7 cellular contexts compared by ENCODE assay signal in genomic region chr17:75352079-75352569, GRCh38. TPM values are rescaled to one million over a fixed set of nuclear protein-coding genes. Genes with fewer than 3 reads are reported as not detected.
DNase-seq lines count a peak whose midpoint lies in the region; ATAC-seq and TF ChIP-seq lines count a peak whose summit lies in the region.

No MANE protein-coding gene starts in this region.

- no peak overlapping the region for H3K56ac ChIP-seq in H9 (ENCODE audit: insufficient read length, low read depth, low read length)

- H4K91ac ChIP-seq in H9 (ENCODE audit: insufficient read length, low read depth, low read length) = no peak overlapping the region

- peaks cover 7% of the 10 kb centered on the region; the same call in 1 of the 2 replicates for H3K79me2 ChIP-seq in H9 (ENCODE audit: insufficient read depth, low read length)

- no peak overlapping the region for H3T11ph ChIP-seq in H9 (ENCODE audit: low read length)

- peak; percentile 83 for ATAC-seq in foreskin keratinocyte

- H3K4me1 Mint-ChIP-seq in H9 = peaks cover 38 to 44% of the 10 kb centered on the region in 2 experiments

- H3K23ac ChIP-seq in H9 (ENCODE audit: insufficient read length, low read depth, low read length) = no peak overlapping the region

- peak overlapping the region in 1 of 2 experiments; percentile 55; a peak in 2 of 5 replicates for H3K4me3 Mint-ChIP-seq in H9

- H2BK20ac ChIP-seq in H9 (ENCODE audit: low read depth, low read length, poor library complexity, severe bottlenecking) = no peak overlapping the region

- H3K27me3 ChIP-seq in H9 (ENCODE audit: insufficient read depth, low read length) = no peaks in the 10 kb centered on the region
- no peaks in the 10 kb centered on the region for H3K27me3 ChIP-seq in NT2/D1 (ENCODE audit: insufficient read depth, insufficient read length)
- H3K27me3 ChIP-seq in foreskin keratinocyte = no peaks in the 10 kb centered on the region
- no peaks in the 10 kb centered on the region for H3K27me3 ChIP-seq in sigmoid colon

- TF ChIP-seq CTCF in H9 (conservative IDR thresholded peaks at IDR 0.05) = no peak
- TF ChIP-seq CTCF in foreskin keratinocyte (conservative IDR thresholded peaks at IDR 0.05) = no peak
- TF ChIP-seq CTCF in sigmoid colon (IDR thresholded peaks at IDR 0.05) = no peak

- H3K27ac ChIP-seq in H9 (ENCODE audit: insufficient read length, low read depth, low read length) = peak overlapping the region; percentile 51
- H3K27ac ChIP-seq in foreskin keratinocyte = no peak overlapping the region
- H3K27ac ChIP-seq in sigmoid colon = peak overlapping the region in 3 of 4 donors; percentile 14 to 28 (median 25)

- no peak overlapping the region for H2BK15ac ChIP-seq in H9 (ENCODE audit: low read depth, low read length)

- no peak overlapping the region for H2AK5ac ChIP-seq in H9 (ENCODE audit: insufficient read length, low read length)

- no peak overlapping the region for H2AFZ ChIP-seq in H9 (ENCODE audit: low read length)

- no peak overlapping the region for H4K5ac ChIP-seq in H9 (ENCODE audit: insufficient read length, low read depth, low read length)

- no peak overlapping the region for H4K8ac ChIP-seq in H9 (replicated peaks; ENCODE audit: insufficient read length, low read depth, low read length)

- no peaks in the 10 kb centered on the region for H3K9me3 ChIP-seq in H9 (ENCODE audit: control insufficient read depth, low read depth, low read length)
- H3K9me3 ChIP-seq in NT2/D1 (ENCODE audit: insufficient read depth, low read length) = no peaks in the 10 kb centered on the region
- H3K9me3 ChIP-seq in sigmoid colon = no peaks in the 10 kb centered on the region

- no peaks in the 10 kb centered on the region for H3K27me3 Mint-ChIP-seq in H9 (ENCODE audit: low read depth)

- H3K4me2 ChIP-seq in H9 (ENCODE audit: insufficient read depth, insufficient read length, low read length) = peak overlapping the region; percentile 23

- no peak overlapping the region for H3K4me3 ChIP-seq in NT2/D1 (ENCODE audit: insufficient read length, low read depth)
- no peak overlapping the region for H3K4me3 ChIP-seq in sigmoid colon

- H2BK5ac ChIP-seq in H9 (ENCODE audit: insufficient read length, low read length) = no peak overlapping the region

- peaks cover 9 to 18% (median 11%) of the 10 kb centered on the region in 3 experiments for H3K36me3 Mint-ChIP-seq in H9 (ENCODE audit: insufficient read depth in 1 of 3, low read depth in 3 of 3)

- peaks cover 8% of the 10 kb centered on the region in 2 experiments; a peak in 3 of 5 replicates for H3K9me3 Mint-ChIP-seq in H9

- no peak for TF ChIP-seq EP300 in sigmoid colon (IDR thresholded peaks at IDR 0.05)

- no peaks in the 10 kb centered on the region for H3K23me2 ChIP-seq in H9 (ENCODE audit: insufficient read length, low read depth, low read length, poor library complexity, severe bottlenecking)

- no peak overlapping the region for H3K9ac ChIP-seq in H9 (ENCODE audit: extremely low read depth, insufficient read length, low read length)
- no peak overlapping the region for H3K9ac ChIP-seq in NT2/D1 (ENCODE audit: insufficient read length, low read depth)

- H3K4ac ChIP-seq in H9 (ENCODE audit: low read depth, low read length) = no peak overlapping the region; the same call in 1 of the 2 replicates

- H3K18ac ChIP-seq in H9 (ENCODE audit: insufficient read length, low read depth, low read length) = no peak overlapping the region

- peak overlapping the region; percentile 92 to 96 (median 92); a peak in 6 of 7 replicates for H3K27ac Mint-ChIP-seq in H9

- H3K79me1 ChIP-seq in H9 (ENCODE audit: insufficient read depth, low read depth, low read length, poor library complexity, severe bottlenecking) = peaks cover 17% of the 10 kb centered on the region

- H3K4me1 ChIP-seq in H9 (ENCODE audit: insufficient read depth, low read length) (peaks cover 20% of the 10 kb centered on the region; the same call in 1 of the 2 replicates), NT2/D1 (ENCODE audit: insufficient read depth, insufficient read length) (peaks cover 8% of the 10 kb centered on the region), foreskin keratinocyte (peaks cover 5% of the 10 kb centered on the region), sigmoid colon (peaks cover 0 to 48% (median 27%) of the 10 kb centered on the region in 4 donors)

- DNase-seq in H9 = peak; percentile 83
- DNase-seq in NT2/D1 (ENCODE audit: low read depth, low spot score) = peak; percentile 38
- peak in 1 of 2 donors; percentile 62 for DNase-seq in foreskin keratinocyte
- DNase-seq in sigmoid colon = no peak
- no peak for DNase-seq in SKM-1 treated with dmso at 0.1 percent for 144 hours (lab: John Stamatoyannopoulos, UW; ENCODE audit: unreplicated experiment)
- DNase-seq in activated effector memory CD4-positive, alpha-beta T cell treated with anti-CD3 and anti-CD28 coated beads, Interleukin-2, amount 50 U/mL, for 16 hours = no peak
- no peak for DNase-seq in EL

- H3K14ac ChIP-seq in H9 (ENCODE audit: insufficient read depth, low read length) = no peak overlapping the region

- no peak overlapping the region for H2BK12ac ChIP-seq in H9 (ENCODE audit: insufficient read length, low read depth, low read length)

- H3K36me3 ChIP-seq in NT2/D1 (ENCODE audit: insufficient read depth, insufficient read length, low read length) (peaks cover 6% of the 10 kb centered on the region), sigmoid colon (no peaks in the 10 kb centered on the region)

- intact Hi-C loops in sigmoid colon (cut with DNase I) = no loop called here

- TF ChIP-seq POLR2A in sigmoid colon (IDR thresholded peaks at IDR 0.05) = no peak

- H2BK120ac ChIP-seq in H9 (ENCODE audit: low read depth, low read length, poor library complexity, severe bottlenecking) = no peak overlapping the region

- WGBS in H9 (ENCODE audit: extremely low coverage, insufficient read length, low lambda C conversion rate) = no CpG with 5 or more reads among the region's 7 CpGs
- 52 to 74% methylated on average over 7 of the region's 7 CpGs for WGBS in sigmoid colon, 2 donors

- H4K20me1 ChIP-seq in H9 (ENCODE audit: control insufficient read depth, insufficient read depth, insufficient read length) = no peaks in the 10 kb centered on the region

RNA-seq across cellular contexts. Expression of gene GRB2, which starts 53.4 kb away (rescaled TPM):
- total RNA-seq in H9 (2021) (87.7 and 91.7 TPM in 2 replicates), foreskin keratinocyte (53.4 and 53.7 TPM in 2 replicates), sigmoid colon (100 to 1,000 TPM in 1 of 4 donors, 10 to 100 TPM in 3; 75.3 to 103 (median 84.4) TPM)
- polyA plus RNA-seq in foreskin keratinocyte (43.6 and 51.1 TPM in 2 replicates), sigmoid colon (10 to 100 TPM; 56.5 to 94.4 (median 77.4) TPM)

Comparison
In these comparisons a context has a peak if more than half of its experiments do, and no peak if none do; other contexts are left out.
1. DNase-seq: peak in H9 (single experiment) and NT2/D1 (single experiment); none in sigmoid colon (single experiment), SKM-1 treated with dmso at 0.1 percent for 144 hours (single experiment), activated effector memory CD4-positive, alpha-beta T cell treated with anti-CD3 and anti-CD28 coated beads, Interleukin-2, amount 50 U/mL, for 16 hours (single experiment) and EL (single experiment).